9 cellular contexts compared by ENCODE assay signal in the genomic region with DNA sequence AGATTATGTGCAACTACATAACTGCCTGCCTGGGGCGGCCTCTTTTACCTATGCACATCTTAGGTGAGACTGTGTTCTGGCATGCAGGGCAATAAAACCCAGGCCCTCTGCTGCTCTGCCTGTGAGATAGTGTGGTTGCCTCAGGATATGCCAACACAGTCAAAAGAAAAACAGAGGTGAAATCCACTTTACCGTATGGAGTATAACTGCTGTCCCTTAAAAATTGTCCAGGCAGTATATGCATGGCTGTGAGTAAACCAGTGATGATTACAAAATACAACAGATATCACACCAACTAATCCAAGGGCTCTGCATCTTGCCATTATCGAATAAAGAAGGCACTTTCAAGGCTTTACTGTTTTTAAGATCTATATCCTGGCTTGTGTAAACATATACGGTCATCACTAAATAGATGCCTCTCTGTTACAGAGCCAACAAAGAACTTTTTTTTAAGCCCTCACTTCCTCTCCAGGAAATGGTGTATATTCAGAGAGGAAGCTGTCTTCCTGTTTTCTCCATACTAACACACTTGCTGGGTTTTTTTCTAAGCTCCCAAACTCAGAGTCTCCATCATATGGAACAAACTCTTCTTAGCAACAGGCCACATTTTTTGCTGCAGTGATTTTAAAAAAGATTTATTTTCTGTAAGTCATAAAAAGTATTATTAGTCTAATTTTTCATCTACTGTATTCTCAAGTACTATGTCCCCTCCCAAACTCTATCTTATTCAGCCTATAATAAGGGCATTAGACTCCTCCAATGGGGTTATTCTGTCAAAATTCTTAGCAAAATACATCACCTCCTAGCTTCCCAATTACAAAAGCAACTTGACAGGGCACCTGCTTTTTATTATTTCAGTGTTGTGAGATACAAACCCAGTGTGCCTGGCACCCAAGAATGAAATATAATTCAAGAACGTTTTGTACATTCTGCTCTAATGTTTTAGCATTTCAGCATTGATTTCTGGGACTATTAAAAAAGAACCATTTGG.
DNase-seq lines count a peak whose midpoint lies in the region; ATAC-seq and TF ChIP-seq lines count a peak whose summit lies in the region.
"Had no signal": no experiment of that assay in that cellular context is flagged by ENCODE, and none has a peak within 500 bp of the region (broad histone marks: within the 10 kb centered on the region; RNA-seq: fewer than 3 reads in every experiment).

No MANE protein-coding gene starts in this region.

- DNase-seq in H4 (ENCODE audit: low spot score): peak; percentile 38
- peak in 2 of 3 donors; percentile 31 to 66 for DNase-seq in Peyer's patch
- DNase-seq in epithelial cell of prostate (ENCODE audit: low read depth, low spot score): peak; percentile 77
- no peak for DNase-seq in stimulated activated naive CD4-positive, alpha-beta T cell treated with Interleukin-2 at 50 U/mL for 16 hours (lab: John Stamatoyannopoulos, UW)
- DNase-seq in anterior cingulate cortex (lab: John Stamatoyannopoulos, UW): no peak
- DNase-seq in C1 segment of cervical spinal cord (lab: John Stamatoyannopoulos, UW): no peak

- ATAC-seq in HG03095 (IDR thresholded peaks at IDR 0.05; ENCODE audit: unreplicated experiment): no peak

- H3K36me3 ChIP-seq in Peyer's patch: no peaks in the 10 kb centered on the region
- H3K36me3 ChIP-seq: SJSA1 had no signal

- H3K27me3 ChIP-seq in Peyer's patch: no peaks in the 10 kb centered on the region
- H3K27me3 ChIP-seq: SJSA1 had no signal

- peak in 1 of 6 experiments; percentile 16 for TF ChIP-seq CTCF in Peyer's patch (IDR thresholded peaks at IDR 0.05)

- no peak overlapping the region for H3K4me3 ChIP-seq in Peyer's patch
- no peak overlapping the region for H3K4me3 ChIP-seq in skin epidermis
- H3K4me3 ChIP-seq: SJSA1 had no signal

- peak overlapping the region; percentile 23 to 66 (median 40) for H3K27ac ChIP-seq in Peyer's patch
- H3K27ac ChIP-seq in epithelial cell of prostate: peak overlapping the region; percentile 81
- peak overlapping the region in 20 of 21 experiments; percentile 33 to 85 (median 68) for H3K27ac ChIP-seq in skin epidermis
- H3K27ac ChIP-seq: SJSA1 had no signal

- H3K9me3 ChIP-seq in Peyer's patch: no peaks in the 10 kb centered on the region
- H3K9me3 ChIP-seq: SJSA1 had no signal

- no peak for TF ChIP-seq POLR2A in Peyer's patch (IDR thresholded peaks at IDR 0.05)

- H3K4me1 ChIP-seq in Peyer's patch: peaks cover 0 to 36% (median 13%) of the 10 kb centered on the region in 4 donors

Comparison
In these comparisons a context has a peak if more than half of its experiments do, and no peak if none do; other contexts are left out.
1. DNase-seq: peak in H4 (single experiment), Peyer's patch (2 of 3) and epithelial cell of prostate (single experiment); none in stimulated activated naive CD4-positive, alpha-beta T cell treated with Interleukin-2 at 50 U/mL for 16 hours (single experiment), anterior cingulate cortex (0 of 58) and C1 segment of cervical spinal cord (0 of 14).
2. Peak in every context shown above with its lines, with median percentiles within 50 percentile points of each other: H3K27ac ChIP-seq.